ENCODE assay signal across 22 cellular contexts in the genomic region with DNA sequence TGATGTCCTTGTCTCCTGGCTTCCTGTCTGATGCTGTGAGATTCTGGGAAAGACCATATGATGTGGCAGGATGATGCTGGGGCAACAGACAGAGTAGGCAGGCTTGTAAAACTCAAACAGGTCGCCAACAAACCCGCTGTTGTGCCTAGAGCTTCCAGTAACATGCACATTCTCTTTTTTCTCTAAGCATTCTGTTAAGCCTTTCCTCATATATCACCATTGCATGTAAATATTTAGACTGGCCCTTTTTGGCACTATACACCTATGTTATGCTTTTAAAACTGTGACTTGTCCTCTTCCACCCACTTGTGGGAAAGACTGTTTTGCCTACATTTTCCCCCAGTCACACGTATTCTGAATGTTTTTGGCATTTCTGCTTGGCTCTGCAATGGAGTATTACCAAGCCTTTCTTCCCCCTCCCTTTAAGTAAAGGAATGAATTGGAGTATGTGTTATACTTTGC.
A peak's percentile ranks its signal among the peaks of the same experiment; 100 is the strongest.
DNase-seq lines count a peak whose midpoint lies in the region; ATAC-seq, FAIRE-seq and TF ChIP-seq lines count a peak whose summit lies in the region.
"Had no signal": no experiment of that assay in that cellular context is flagged by ENCODE, and none has a peak within 500 bp of the region (broad histone marks: within the 10 kb centered on the region; RNA-seq: fewer than 3 reads in every experiment).

No MANE protein-coding gene starts in this region.

- H3K23ac ChIP-seq in IMR-90 (ENCODE audit: low read depth, low read length): peak overlapping the region; percentile 41

- no peak for TF ChIP-seq EP300 in HepG2 (IDR thresholded peaks at IDR 0.05; ENCODE audit: low read depth in 2 of 2, low read length in 2 of 2)
- no peak for TF ChIP-seq EP300 in HepG2 (CRISPR knock-in tag; IDR thresholded peaks at IDR 0.05; ENCODE audit: borderline replicate concordance)

- peak overlapping the region; percentile 41; the same call in 1 of the 2 replicates for H3K14ac ChIP-seq in IMR-90 (replicated peaks; ENCODE audit: low read depth, low read length)

- ATAC-seq in IMR-90 (ENCODE audit: low read depth) (peak; percentile 69), HepG2 (no peak)
- ATAC-seq: A549 had no signal

- H3K27me3 Mint-ChIP-seq in endodermal cell (ENCODE audit: insufficient read depth): peaks cover 22% of the 10 kb centered on the region

- no peak overlapping the region for H3K27ac Mint-ChIP-seq in endodermal cell
- H3K27ac Mint-ChIP-seq: activated CD4-positive, alpha-beta T cell treated with anti-CD3 and anti-CD28 coated beads, Interleukin-2, amount 10 ng/mL, durations not matched to agents 7 days and 5 days; CD4-positive, alpha-beta memory T cell; memory B cell had no signal

- H3K27ac ChIP-seq in IMR-90 (ENCODE audit: insufficient read depth, low read length) (peak overlapping the region; percentile 51; the same call in 1 of the 2 replicates), endodermal cell (ENCODE audit: low read depth, low read length) (peak overlapping the region; percentile 54), muscle layer of duodenum (ENCODE audit: low read length) (peak overlapping the region; percentile 64), HepG2 (ENCODE audit: extremely low read length, insufficient read depth, low read length) (no peak overlapping the region)
- H3K27ac ChIP-seq: A549, epithelial cell of prostate, vagina had no signal

- dilution Hi-C loops in IMR-90 (cut with HindIII; ENCODE audit: low sequenced_read_pairs, unreplicated experiment): no loop called here

- in situ Hi-C loops in IMR-90 (cut with MboI; ENCODE audit: low sequenced_read_pairs): no loop called here
- in situ Hi-C loops in HepG2 (cut with HindIII; ENCODE audit: extremely low pct_ligation_motif_present, low pct_unique_long_range_greater_than_20kb): no loop called here

- no peak for TF ChIP-seq RAD21 in IMR-90 (IDR thresholded peaks at IDR 0.05; ENCODE audit: low read length)
- no peak for TF ChIP-seq RAD21 in HepG2 (CRISPR knock-in tag; IDR thresholded peaks at IDR 0.05)

- H4K5ac ChIP-seq in IMR-90 (ENCODE audit: low read depth, low read length): peak overlapping the region; percentile 67

- H2AFZ ChIP-seq in IMR-90 (replicated peaks; ENCODE audit: low read length, poor library complexity) (no peak overlapping the region), HepG2 (ENCODE audit: low read length) (no peak overlapping the region)

- POLR2A ChIA-PET in IMR-90 (lab: Charles Lee; ENCODE audit: unreplicated experiment) (no interaction called here), HepG2 (lab: Yijun Ruan, JAX) (no interaction called here)

- FAIRE-seq in HepG2 (lab: Jason Lieb, UNC): no peak
- FAIRE-seq: A549, islet of Langerhans, TTC549 had no signal

- TF ChIP-seq POLR2A in IMR-90 (IDR thresholded peaks at IDR 0.05; ENCODE audit: low read depth, low read length) (no peak), HepG2 (IDR thresholded peaks at IDR 0.05; ENCODE audit: insufficient read depth in 1 of 2, low read depth in 2 of 2, low read length in 2 of 2) (no peak)

- H3K36me3 ChIP-seq in IMR-90 (ENCODE audit: control insufficient read depth, insufficient read depth, low read length) (no peaks in the 10 kb centered on the region), endodermal cell (ENCODE audit: control insufficient read depth, insufficient read depth, low read length) (no peaks in the 10 kb centered on the region), muscle layer of duodenum (ENCODE audit: control insufficient read depth in 1 of 2, insufficient read depth in 2 of 2, low read length in 2 of 2) (no peaks in the 10 kb centered on the region), HepG2 (replicated peaks in 1 of 2; ENCODE audit: control insufficient read depth in 1 of 2, insufficient read depth in 2 of 2, low read length in 2 of 2) (no peaks in the 10 kb centered on the region)
- H3K36me3 ChIP-seq: vagina had no signal

- no peaks in the 10 kb centered on the region for H3K36me3 Mint-ChIP-seq in endodermal cell (ENCODE audit: low read depth)
- H3K36me3 Mint-ChIP-seq: CD4-positive, alpha-beta memory T cell; memory B cell had no signal

- no peak overlapping the region for H3K4me3 ChIP-seq in IMR-90 (ENCODE audit: insufficient read depth, low read depth, low read length)
- H3K4me3 ChIP-seq in endodermal cell (ENCODE audit: low read length): no peak overlapping the region
- H3K4me3 ChIP-seq in muscle layer of duodenum (ENCODE audit: low read depth in 1 of 2, low read length in 2 of 2): no peak overlapping the region
- no peak overlapping the region for H3K4me3 ChIP-seq in HepG2 (replicated peaks in 1 of 3; ENCODE audit: insufficient read depth in 1 of 3, low read depth in 2 of 3, low read length in 3 of 3)
- H3K4me3 ChIP-seq: A549, vagina had no signal

- H2AK5ac ChIP-seq in IMR-90 (ENCODE audit: low read depth, low read length): 0 out of 2 replicates have a peak overlapping the region, but pooled peaks have one; percentile 18

- no peaks in the 10 kb centered on the region for H3K79me2 ChIP-seq in HepG2 (ENCODE audit: insufficient read depth, low read length)

- no peak overlapping the region for H3K4me3 Mint-ChIP-seq in endodermal cell
- H3K4me3 Mint-ChIP-seq: activated CD4-positive, alpha-beta T cell treated with anti-CD3 and anti-CD28 coated beads, Interleukin-2, amount 10 ng/mL, durations not matched to agents 7 days and 5 days; CD4-positive, alpha-beta memory T cell; memory B cell; neural crest cell had no signal

- H2BK120ac ChIP-seq in IMR-90 (ENCODE audit: low read depth, low read length): peak overlapping the region; percentile 58

- WGBS in IMR-90 (ENCODE audit: extremely low coverage in 2 of 2, insufficient read length in 1 of 2), 2 experiments: 0% methylated on average over 1 of the region's 3 CpGs; no CpG with 5 or more reads in 1 of the 2 experiments
- WGBS in endodermal cell (ENCODE audit: insufficient coverage in 1 of 2, insufficient read length in 1 of 2), 2 experiments: 89 to 100% methylated on average over 1 to 3 of the region's 3 CpGs
- 2% methylated on average over 3 of the region's 3 CpGs for WGBS in HepG2 (ENCODE audit: low lambda C conversion rate)

- no peaks in the 10 kb centered on the region for H4K20me1 ChIP-seq in IMR-90 (ENCODE audit: insufficient read depth, low read length)
- H4K20me1 ChIP-seq in HepG2 (ENCODE audit: insufficient read depth, low read length): no peaks in the 10 kb centered on the region

- H3K27me3 ChIP-seq in IMR-90 (ENCODE audit: control insufficient read depth, insufficient read depth, low read length) (no peaks in the 10 kb centered on the region), endodermal cell (ENCODE audit: control insufficient read depth, insufficient read depth, low read length, poor library complexity, severe bottlenecking) (peaks cover 14% of the 10 kb centered on the region), muscle layer of duodenum (ENCODE audit: low read depth, low read length) (no peaks in the 10 kb centered on the region), HepG2 (ENCODE audit: control insufficient read depth in 1 of 2, insufficient read depth in 2 of 2, low read length in 2 of 2) (no peaks in the 10 kb centered on the region)
- H3K27me3 ChIP-seq: vagina had no signal

- peak overlapping the region; percentile 61 for H3K4ac ChIP-seq in IMR-90 (ENCODE audit: low read depth, low read length)

- H3K9me3 ChIP-seq in IMR-90 (ENCODE audit: control insufficient read depth, insufficient read depth, low read length) (no peaks in the 10 kb centered on the region), endodermal cell (ENCODE audit: control insufficient read depth, low read length) (no peaks in the 10 kb centered on the region), muscle layer of duodenum (ENCODE audit: control insufficient read depth in 1 of 2, low read length in 2 of 2) (no peaks in the 10 kb centered on the region), HepG2 (ENCODE audit: low read length) (no peaks in the 10 kb centered on the region)
- H3K9me3 ChIP-seq: A549, vagina had no signal

- peak overlapping the region; percentile 66; the same call in 1 of the 2 replicates for H3K18ac ChIP-seq in IMR-90 (ENCODE audit: low read depth, low read length)

- H2AK9ac ChIP-seq in IMR-90 (replicated peaks; ENCODE audit: low read depth, low read length, poor library complexity): no peak overlapping the region

- no peaks in the 10 kb centered on the region for H3K9me3 Mint-ChIP-seq in endodermal cell
- H3K9me3 Mint-ChIP-seq: activated CD4-positive, alpha-beta T cell treated with anti-CD3 and anti-CD28 coated beads, Interleukin-2, amount 10 ng/mL, durations not matched to agents 7 days and 5 days; CD4-positive, alpha-beta memory T cell; memory B cell; neural crest cell had no signal

- intact Hi-C loops in IMR-90 (cut with micrococcal nuclease): loop anchor here (1.0 kb wide), 1 partner anchor 8 kb away; no protein-coding TSS in a partner anchor
- intact Hi-C loops in HepG2 (cut with micrococcal nuclease; ENCODE audit: unreplicated experiment): no loop called here

- DNase-seq in AG08395 (ENCODE audit: low spot score): peak; percentile 15
- peak; percentile 72 for DNase-seq in IMR-90
- no peak for DNase-seq in endodermal cell
- no peak for DNase-seq in NCI-H146 (lab: John Stamatoyannopoulos, UW)
- DNase-seq in HepG2 (ENCODE audit: low spot score): no peak
- no peak for DNase-seq in NCI-H1436 (lab: John Stamatoyannopoulos, UW)
- no peak for DNase-seq in activated T-cell treated with anti-CD3 and anti-CD28 coated beads for 4 hours
- DNase-seq: activated CD4-positive, alpha-beta T cell treated with anti-CD3 and anti-CD28 coated beads, Interleukin-2, amount 10 ng/mL, durations not matched to agents 7 days and 5 days; activated naive CD4-positive, alpha-beta T cell treated with Interleukin-2 at 50 U/mL for 16 hours; CD4-positive, alpha-beta memory T cell; dermis blood vessel endothelial cell; DMS79; NCI-H187; NCI-H510A treated with DMSO at 0.1 percent for 48 hours had no signal

- H3K9ac ChIP-seq in IMR-90 (ENCODE audit: low read depth, low read length): no peak overlapping the region
- H3K9ac ChIP-seq in endodermal cell (ENCODE audit: extremely low read depth, low read length, poor library complexity, severe bottlenecking): no peak overlapping the region
- H3K9ac ChIP-seq in HepG2 (ENCODE audit: insufficient read depth, low read depth, low read length): no peak overlapping the region

- H3K9me1 ChIP-seq in IMR-90 (ENCODE audit: insufficient read depth, low read length): peaks cover 2% of the 10 kb centered on the region; the same call in 1 of the 2 replicates

- peak overlapping the region; percentile 29 for H2BK5ac ChIP-seq in IMR-90 (ENCODE audit: low read depth, low read length, poor library complexity, severe bottlenecking)

- peaks cover 10% of the 10 kb centered on the region for H3K4me1 ChIP-seq in IMR-90 (ENCODE audit: control insufficient read depth, insufficient read depth, low read length)
- H3K4me1 ChIP-seq in endodermal cell (ENCODE audit: control insufficient read depth, insufficient read depth, low read length): no peaks in the 10 kb centered on the region
- H3K4me1 ChIP-seq in muscle layer of duodenum (ENCODE audit: control insufficient read depth in 1 of 2, insufficient read depth in 2 of 2, low read length in 2 of 2): peaks cover 4 to 23% of the 10 kb centered on the region in 2 donors
- H3K4me1 ChIP-seq in HepG2 (ENCODE audit: insufficient read depth, low read length): no peaks in the 10 kb centered on the region

- H2BK15ac ChIP-seq in IMR-90 (ENCODE audit: low read depth, low read length): peak overlapping the region; percentile 50; the same call in 1 of the 3 replicates

- peak overlapping the region; percentile 60 for H3K4me2 ChIP-seq in IMR-90 (ENCODE audit: low read depth, low read length)
- no peak overlapping the region for H3K4me2 ChIP-seq in HepG2 (ENCODE audit: low read depth, low read length)
- H3K4me2 ChIP-seq: A549 had no signal

- peak overlapping the region; percentile 63 for H2BK20ac ChIP-seq in IMR-90 (ENCODE audit: low read depth, low read length)

- TF ChIP-seq CTCF in IMR-90 (conservative IDR thresholded peaks at IDR 0.05; ENCODE audit: low read depth, low read length): no peak
- TF ChIP-seq CTCF in endodermal cell (conservative IDR thresholded peaks at IDR 0.05): no peak
- no peak for TF ChIP-seq CTCF in HepG2 (CRISPR knock-in tag; IDR thresholded peaks at IDR 0.05)

- BruUV-seq in IMR-90 (replicated peaks; lab: Mats Ljungman, UMichigan) (no TSS peak), HepG2 (replicated peaks; lab: Mats Ljungman, UMichigan) (no TSS peak)

- H3K56ac ChIP-seq in IMR-90 (ENCODE audit: extremely low read depth, insufficient read depth, low read length): no peak overlapping the region

- H4K8ac ChIP-seq in IMR-90 (ENCODE audit: low read depth in 2 of 2, low read length in 2 of 2): peak overlapping the region in 1 of 2 experiments; percentile 43; a peak in 1 of 4 replicates

- peak overlapping the region; percentile 27; the same call in 1 of the 2 replicates for H4K91ac ChIP-seq in IMR-90 (ENCODE audit: insufficient read depth, low read depth, low read length)

- no peaks in the 10 kb centered on the region for H3K79me1 ChIP-seq in IMR-90 (ENCODE audit: low read depth in 1 of 2, low read length in 2 of 2)

- CTCF ChIA-PET in IMR-90 (lab: Yijun Ruan, JAX) (no interaction called here), HepG2 (lab: Yijun Ruan, JAX; ENCODE audit: low intra/inter-chr PET ratio, low total read pairs) (no interaction called here)

- H3K4me1 Mint-ChIP-seq in endodermal cell: peaks cover 2% of the 10 kb centered on the region
- H3K4me1 Mint-ChIP-seq: activated CD4-positive, alpha-beta T cell treated with anti-CD3 and anti-CD28 coated beads, Interleukin-2, amount 10 ng/mL, durations not matched to agents 7 days and 5 days; memory B cell had no signal

Comparison
In these comparisons a context has a peak if more than half of its experiments do, and no peak if none do; other contexts are left out.
1. DNase-seq: peak in AG08395 (single experiment) and IMR-90 (single experiment); none in endodermal cell (single experiment), NCI-H146 (single experiment), HepG2 (single experiment), NCI-H1436 (single experiment) and activated T-cell treated with anti-CD3 and anti-CD28 coated beads for 4 hours (single experiment).